8 cellular contexts compared by ENCODE assay signal in the genomic region with DNA sequence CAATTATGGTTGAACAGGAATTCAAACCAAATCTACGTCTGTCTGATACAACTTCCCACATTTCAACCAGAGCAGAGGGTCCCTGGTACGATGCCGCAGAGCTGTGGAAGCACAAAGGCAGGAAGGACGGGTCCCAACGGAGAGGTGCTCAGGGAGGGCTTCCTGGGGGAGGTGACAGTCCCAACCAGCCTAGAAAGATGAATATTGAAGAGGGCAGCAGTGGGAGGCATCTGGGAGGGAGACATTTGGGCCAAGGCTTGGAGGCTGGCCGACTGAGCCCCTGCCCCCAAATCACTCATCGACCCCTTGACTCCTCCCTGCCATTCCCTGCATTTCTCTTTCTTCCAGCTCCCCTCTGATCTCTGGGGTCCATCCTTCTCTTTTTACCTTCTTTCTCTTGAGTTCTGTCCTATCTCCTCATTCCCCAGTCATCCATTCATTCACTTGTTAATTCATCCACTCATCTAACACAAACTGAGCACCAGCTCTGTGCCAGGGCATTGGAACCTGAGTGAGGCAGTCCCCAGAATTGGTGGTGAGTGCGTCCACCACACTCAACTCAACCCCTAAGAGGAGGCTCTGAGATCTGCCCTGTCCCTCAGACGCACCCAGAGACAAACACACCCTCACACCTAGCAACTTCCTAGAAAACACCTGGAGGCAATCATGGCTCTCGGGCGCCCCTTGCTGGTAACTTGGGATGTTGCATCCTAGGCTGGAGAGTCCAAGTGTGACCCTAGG. TPM values are rescaled to one million over a fixed set of nuclear protein-coding genes. Genes with fewer than 3 reads are reported as not detected.
A peak's percentile ranks its signal among the peaks of the same experiment; 100 is the strongest.
DNase-seq lines count a peak whose midpoint lies in the region; ATAC-seq and TF ChIP-seq lines count a peak whose summit lies in the region.

No MANE protein-coding gene starts in this region.

- H3K4me3 ChIP-seq in GM06990 (replicated peaks; ENCODE audit: low read depth, low read length) (no peak overlapping the region), Loucy (ENCODE audit: low read length, poor library complexity, severe bottlenecking) (no peak overlapping the region), cardiac muscle cell (no peak overlapping the region), psoas muscle (no peak overlapping the region), aorta (ENCODE audit: low read length in 2 of 2) (no peak overlapping the region)

- no peaks in the 10 kb centered on the region for H3K79me2 ChIP-seq in Loucy (ENCODE audit: insufficient read depth, low read length)

- H3K36me3 ChIP-seq in GM06990 (ENCODE audit: control insufficient read depth, insufficient read depth, low read length) (no peaks in the 10 kb centered on the region), Loucy (ENCODE audit: insufficient read depth, low read length) (no peaks in the 10 kb centered on the region), cardiac muscle cell (no peaks in the 10 kb centered on the region), psoas muscle (ENCODE audit: insufficient read depth in 1 of 2, low read depth in 1 of 2) (no peaks in the 10 kb centered on the region), aorta (ENCODE audit: control insufficient read depth in 1 of 2, insufficient read depth in 2 of 2, low read length in 1 of 2) (no peaks in the 10 kb centered on the region)

- H3K4me2 ChIP-seq in Loucy (ENCODE audit: low read depth, low read length, poor library complexity, severe bottlenecking): no peak overlapping the region

- no peaks in the 10 kb centered on the region for H3K9me2 ChIP-seq in Loucy (replicated peaks; ENCODE audit: low read depth, low read length)

- H4K20me1 ChIP-seq in Loucy (ENCODE audit: insufficient read depth, low read length, poor library complexity, severe bottlenecking): no peaks in the 10 kb centered on the region

- ATAC-seq in psoas muscle (peak; percentile 90 to 97 (median 92)), aorta (ENCODE audit: low FRiP score) (peak; percentile 88), GM21423 (IDR thresholded peaks at IDR 0.05; ENCODE audit: unreplicated experiment) (no peak)

- DNase-seq in GM06990 (ENCODE audit: extremely low read depth, insufficient read length): peak; percentile 41
- peak; percentile 61 for DNase-seq in SKM-1 (lab: John Stamatoyannopoulos, UW; ENCODE audit: unreplicated experiment)
- peak; percentile 80 for DNase-seq in activated naive CD4-positive, alpha-beta T cell treated with anti-CD3 and anti-CD28 coated beads, Interleukin-2, amount 50 U/mL, for 16 hours
- peak; percentile 72 to 77 for DNase-seq in cardiac muscle cell (ENCODE audit: low read depth in 1 of 2, low spot score in 1 of 2)
- peak; percentile 76 to 85 for DNase-seq in psoas muscle
- DNase-seq in aorta: peak; percentile 79 to 93

- H3K9me3 ChIP-seq in Loucy (ENCODE audit: insufficient read depth, low read depth, low read length) (no peaks in the 10 kb centered on the region), cardiac muscle cell (ENCODE audit: low read depth) (no peaks in the 10 kb centered on the region), psoas muscle (no peaks in the 10 kb centered on the region), aorta (ENCODE audit: control insufficient read depth, low read length) (no peaks in the 10 kb centered on the region)

- no peaks in the 10 kb centered on the region for H3F3A ChIP-seq in Loucy (ENCODE audit: low read depth)

- TF ChIP-seq CTCF in GM06990 (IDR thresholded peaks at IDR 0.05; ENCODE audit: insufficient read depth, low read length, poor library complexity, severe bottlenecking) (peak; percentile 83), Loucy (conservative IDR thresholded peaks at IDR 0.05; ENCODE audit: low read length) (peak; percentile 87), cardiac muscle cell (IDR thresholded peaks at IDR 0.05; ENCODE audit: low read depth, low read length) (peak; percentile 93), psoas muscle (IDR thresholded peaks at IDR 0.05) (peak; percentile 93)

- H3K27me3 ChIP-seq in GM06990 (replicated peaks; ENCODE audit: control insufficient read depth, insufficient read depth, low read length) (peaks cover 1% of the 10 kb centered on the region; the same call in 1 of the 2 replicates), Loucy (ENCODE audit: insufficient read depth, low read length, poor library complexity, severe bottlenecking) (no peaks in the 10 kb centered on the region), cardiac muscle cell (no peaks in the 10 kb centered on the region), psoas muscle (ENCODE audit: insufficient read depth in 3 of 3, low read length in 2 of 3) (no peaks in the 10 kb centered on the region), aorta (ENCODE audit: control insufficient read depth in 1 of 2, insufficient read depth in 2 of 2, low read length in 1 of 2) (no peaks in the 10 kb centered on the region)

- WGBS in psoas muscle, 3 donors: 46 to 52% (median 46%) methylated on average over 11 of the region's 11 CpGs
- 44 to 49% methylated on average over 11 of the region's 11 CpGs for WGBS in aorta, 2 donors

- no peak overlapping the region for H3K9ac ChIP-seq in Loucy (ENCODE audit: low read depth, low read length, poor library complexity, severe bottlenecking)

- intact Hi-C loops in psoas muscle (cut with DNase I) (loop anchor here (5.0 kb wide), 2 partner anchors 66 to 81 kb away; no protein-coding TSS in a partner anchor), aorta (cut with DNase I) (loop anchor here (2.0 to 5.0 kb wide), 3 partner anchors 66 to 181 kb away; a partner anchor contains a TSS)

- H3K27ac ChIP-seq in cardiac muscle cell (no peak overlapping the region), psoas muscle (no peak overlapping the region), aorta (ENCODE audit: low read depth in 1 of 2, low read length in 2 of 2) (no peak overlapping the region)

- H2AFZ ChIP-seq in Loucy (ENCODE audit: low read length): no peak overlapping the region

- H3K4me1 ChIP-seq in Loucy (ENCODE audit: insufficient read depth, low read length, poor library complexity, severe bottlenecking): no peaks in the 10 kb centered on the region
- H3K4me1 ChIP-seq in cardiac muscle cell (ENCODE audit: low read depth): no peaks in the 10 kb centered on the region
- no peaks in the 10 kb centered on the region for H3K4me1 ChIP-seq in psoas muscle
- no peaks in the 10 kb centered on the region for H3K4me1 ChIP-seq in aorta (ENCODE audit: control insufficient read depth in 1 of 2, insufficient read depth in 2 of 2, low read length in 2 of 2)

RNA-seq across cellular contexts. Expression of a gene that starts 13.2 kb away (rescaled TPM):
- total RNA-seq in cardiac muscle cell: not detected in 2 replicates
- not detected in 2 replicates for polyA plus RNA-seq in cardiac muscle cell
- total RNA-seq in psoas muscle: 1 to 10 TPM in 1 of 4 donors, under 1 TPM in 1, not detected in 2; 0.42 to 1.7 TPM
- under 1 TPM; 0.09 to 0.64 (median 0.24) TPM for polyA plus RNA-seq in psoas muscle
- 1 to 10 TPM; 1.0 to 1.8 TPM for total RNA-seq in aorta
- 1 to 10 TPM; 2.5 to 7.5 TPM for polyA plus RNA-seq in aorta

RNA-seq across cellular contexts. Expression of a gene that starts 26.5 kb away (rescaled TPM):
- total RNA-seq in cardiac muscle cell (112 and 193 TPM in 2 replicates), psoas muscle (100 to 1,000 TPM; 102 to 168 (median 135) TPM), aorta (1,000 to 10,000 TPM in 1 of 2 donors, 100 to 1,000 TPM in 1; 868 to 1,205 TPM)
- polyA plus RNA-seq in cardiac muscle cell (62.3 and 96.2 TPM in 2 replicates), psoas muscle (10 to 100 TPM; 24.5 to 74.8 (median 43.8) TPM), aorta (100 to 1,000 TPM in 1 of 2 donors, 10 to 100 TPM in 1; 49.1 to 268 TPM)

RNA-seq across cellular contexts. Expression of a gene that starts 37.8 kb away (rescaled TPM):
- total RNA-seq in cardiac muscle cell: not detected in 2 replicates
- not detected in 2 replicates for polyA plus RNA-seq in cardiac muscle cell
- total RNA-seq in psoas muscle: 1 to 10 TPM in 1 of 4 donors, under 1 TPM in 1, not detected in 2; 0.65 to 4.0 TPM
- 1 to 10 TPM in 1 of 3 donors, under 1 TPM in 1, not detected in 1; 0.62 to 2.2 TPM for polyA plus RNA-seq in psoas muscle
- total RNA-seq in aorta: 1 to 10 TPM; 5.0 to 5.2 TPM
- 1 to 10 TPM; 8.5 to 9.5 TPM for polyA plus RNA-seq in aorta
